Comparison of ENCODE assay signal across 13 cellular contexts in the genomic region with DNA sequence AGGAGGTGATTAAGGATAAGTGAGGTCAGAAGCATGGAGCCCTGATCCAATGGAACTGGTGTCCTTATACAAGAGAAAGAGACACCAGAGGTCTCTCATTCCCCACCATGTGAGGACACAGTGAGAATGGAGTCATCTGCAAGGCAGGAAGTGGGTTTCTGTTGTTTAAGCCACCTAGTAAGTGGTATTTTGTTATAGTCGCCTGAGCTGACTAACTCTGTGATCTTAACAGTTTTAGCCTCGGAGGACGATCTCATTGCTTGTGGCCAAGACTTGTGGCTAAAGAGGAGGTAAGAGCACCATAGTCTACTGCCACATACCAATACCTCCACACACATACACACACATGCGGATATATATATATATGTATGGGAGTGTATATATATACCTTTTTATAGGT.
DNase-seq lines count a peak whose midpoint lies in the region; ATAC-seq and TF ChIP-seq lines count a peak whose summit lies in the region.
"Had no signal": no experiment of that assay in that cellular context is flagged by ENCODE, and none has a peak within 500 bp of the region (broad histone marks: within the 10 kb centered on the region; RNA-seq: fewer than 3 reads in every experiment).

No MANE protein-coding gene starts in this region.

- no peak overlapping the region for H3K4me3 ChIP-seq in Jurkat, Clone E6-1 (ENCODE audit: low read length)
- H3K4me3 ChIP-seq in mucosa of descending colon = no peak overlapping the region
- no peak overlapping the region for H3K4me3 ChIP-seq in foreskin fibroblast (ENCODE audit: low read depth in 1 of 2, low read length in 2 of 2)

- H3K4me1 ChIP-seq in mucosa of descending colon (ENCODE audit: low read depth) = no peaks in the 10 kb centered on the region

- peak; percentile 78 for DNase-seq in NK-92 treated with Interleukin-12 subunit alpha and Interleukin-12 subunit beta, amount 100 ng/mL, for 24 hours (lab: John Stamatoyannopoulos, UW)
- DNase-seq in NK-92 (lab: John Stamatoyannopoulos, UW; ENCODE audit: unreplicated experiment) (no peak), H4 (ENCODE audit: low spot score) (peak; percentile 23), mucosa of descending colon (no peak), NCI-H1930 (lab: John Stamatoyannopoulos, UW) (no peak), foreskin fibroblast (no peak), caudate nucleus (lab: John Stamatoyannopoulos, UW) (no peak)
- peak; percentile 26 for DNase-seq in Jurkat, Clone E6-1 (ENCODE audit: low read depth, low spot score)
- DNase-seq: anterior cingulate cortex, NCI-H2029 treated with DMSO at 0.1 percent for 48 hours had no signal

- H3K9me3 ChIP-seq in mucosa of descending colon = no peaks in the 10 kb centered on the region

- H3K36me3 ChIP-seq in mucosa of descending colon (ENCODE audit: low read depth) = no peaks in the 10 kb centered on the region

- intact Hi-C loops in mucosa of descending colon (cut with DNase I, micrococcal nuclease) = no loop called here

- TF ChIP-seq CTCF in mucosa of descending colon (IDR thresholded peaks at IDR 0.05) (no peak), foreskin fibroblast (IDR thresholded peaks at IDR 0.05; ENCODE audit: low read depth, low read length) (no peak)

- peak; percentile 37 for ATAC-seq in mucosa of descending colon
- ATAC-seq: esophagus mucosa, left lobe of liver had no signal

- H3K27ac ChIP-seq in caudate nucleus (ENCODE audit: low read depth, low read length) = no peak overlapping the region
- H3K27ac ChIP-seq: 22Rv1 had no signal

Comparison
In these comparisons a context has a peak if more than half of its experiments do, and no peak if none do; other contexts are left out.
1. DNase-seq: peak in NK-92 treated with Interleukin-12 subunit alpha and Interleukin-12 subunit beta, amount 100 ng/mL, for 24 hours (single experiment), H4 (single experiment) and Jurkat, Clone E6-1 (single experiment); none in NK-92 (single experiment), mucosa of descending colon (0 of 3), NCI-H1930 (0 of 2), foreskin fibroblast (0 of 2) and caudate nucleus (0 of 61).